In genomic region chr7:47941136-47941844, GRCh38 we compare ENCODE assay signal across 2 cellular contexts.
TF ChIP-seq lines count a peak whose summit lies in the region.

No MANE protein-coding gene starts in this region.

TF ChIP-seq in liver, 16 proteins besides CTCF, POLR2A, EP300 and RAD21 (continued from another document):
- TF ChIP-seq, protein P1, sequence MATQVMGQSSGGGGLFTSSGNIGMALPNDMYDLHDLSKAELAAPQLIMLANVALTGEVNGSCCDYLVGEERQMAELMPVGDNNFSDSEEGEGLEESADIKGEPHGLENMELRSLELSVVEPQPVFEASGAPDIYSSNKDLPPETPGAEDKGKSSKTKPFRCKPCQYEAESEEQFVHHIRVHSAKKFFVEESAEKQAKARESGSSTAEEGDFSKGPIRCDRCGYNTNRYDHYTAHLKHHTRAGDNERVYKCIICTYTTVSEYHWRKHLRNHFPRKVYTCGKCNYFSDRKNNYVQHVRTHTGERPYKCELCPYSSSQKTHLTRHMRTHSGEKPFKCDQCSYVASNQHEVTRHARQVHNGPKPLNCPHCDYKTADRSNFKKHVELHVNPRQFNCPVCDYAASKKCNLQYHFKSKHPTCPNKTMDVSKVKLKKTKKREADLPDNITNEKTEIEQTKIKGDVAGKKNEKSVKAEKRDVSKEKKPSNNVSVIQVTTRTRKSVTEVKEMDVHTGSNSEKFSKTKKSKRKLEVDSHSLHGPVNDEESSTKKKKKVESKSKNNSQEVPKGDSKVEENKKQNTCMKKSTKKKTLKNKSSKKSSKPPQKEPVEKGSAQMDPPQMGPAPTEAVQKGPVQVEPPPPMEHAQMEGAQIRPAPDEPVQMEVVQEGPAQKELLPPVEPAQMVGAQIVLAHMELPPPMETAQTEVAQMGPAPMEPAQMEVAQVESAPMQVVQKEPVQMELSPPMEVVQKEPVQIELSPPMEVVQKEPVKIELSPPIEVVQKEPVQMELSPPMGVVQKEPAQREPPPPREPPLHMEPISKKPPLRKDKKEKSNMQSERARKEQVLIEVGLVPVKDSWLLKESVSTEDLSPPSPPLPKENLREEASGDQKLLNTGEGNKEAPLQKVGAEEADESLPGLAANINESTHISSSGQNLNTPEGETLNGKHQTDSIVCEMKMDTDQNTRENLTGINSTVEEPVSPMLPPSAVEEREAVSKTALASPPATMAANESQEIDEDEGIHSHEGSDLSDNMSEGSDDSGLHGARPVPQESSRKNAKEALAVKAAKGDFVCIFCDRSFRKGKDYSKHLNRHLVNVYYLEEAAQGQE (IDR thresholded peaks at IDR 0.05), result no peak
TF ChIP-seq in liver: peak in this region for 1.

TF ChIP-seq in HepG2, 621 proteins besides CTCF, POLR2A, EP300 and RAD21 (continued from another document):
- TF ChIP-seq, protein P2, sequence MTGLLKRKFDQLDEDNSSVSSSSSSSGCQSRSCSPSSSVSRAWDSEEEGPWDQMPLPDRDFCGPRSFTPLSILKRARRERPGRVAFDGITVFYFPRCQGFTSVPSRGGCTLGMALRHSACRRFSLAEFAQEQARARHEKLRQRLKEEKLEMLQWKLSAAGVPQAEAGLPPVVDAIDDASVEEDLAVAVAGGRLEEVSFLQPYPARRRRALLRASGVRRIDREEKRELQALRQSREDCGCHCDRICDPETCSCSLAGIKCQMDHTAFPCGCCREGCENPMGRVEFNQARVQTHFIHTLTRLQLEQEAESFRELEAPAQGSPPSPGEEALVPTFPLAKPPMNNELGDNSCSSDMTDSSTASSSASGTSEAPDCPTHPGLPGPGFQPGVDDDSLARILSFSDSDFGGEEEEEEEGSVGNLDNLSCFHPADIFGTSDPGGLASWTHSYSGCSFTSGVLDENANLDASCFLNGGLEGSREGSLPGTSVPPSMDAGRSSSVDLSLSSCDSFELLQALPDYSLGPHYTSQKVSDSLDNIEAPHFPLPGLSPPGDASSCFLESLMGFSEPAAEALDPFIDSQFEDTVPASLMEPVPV (CRISPR knock-in tag; IDR thresholded peaks at IDR 0.05), result no peak
- no peak for TF ChIP-seq NFE2L2 (IDR thresholded peaks at IDR 0.05; ENCODE audit: low read length)
